In genomic region chr5:125189451-125190051, GRCh38 we compare ENCODE assay signal across 2 cellular contexts.
TF ChIP-seq lines count a peak whose summit lies in the region.

No MANE protein-coding gene starts in this region.

TF ChIP-seq in GM23338, 12 proteins besides CTCF, POLR2A, EP300 and RAD21:
- no peak for TF ChIP-seq CREB1 (CRISPR knock-in tag; IDR thresholded peaks at IDR 0.05; ENCODE audit: low read depth)
- no peak for TF ChIP-seq JUNB (IDR thresholded peaks at IDR 0.05; ENCODE audit: unreplicated experiment)
- TF ChIP-seq ZNF114 (CRISPR knock-in tag; IDR thresholded peaks at IDR 0.05), result no peak
- TF ChIP-seq, protein P1, sequence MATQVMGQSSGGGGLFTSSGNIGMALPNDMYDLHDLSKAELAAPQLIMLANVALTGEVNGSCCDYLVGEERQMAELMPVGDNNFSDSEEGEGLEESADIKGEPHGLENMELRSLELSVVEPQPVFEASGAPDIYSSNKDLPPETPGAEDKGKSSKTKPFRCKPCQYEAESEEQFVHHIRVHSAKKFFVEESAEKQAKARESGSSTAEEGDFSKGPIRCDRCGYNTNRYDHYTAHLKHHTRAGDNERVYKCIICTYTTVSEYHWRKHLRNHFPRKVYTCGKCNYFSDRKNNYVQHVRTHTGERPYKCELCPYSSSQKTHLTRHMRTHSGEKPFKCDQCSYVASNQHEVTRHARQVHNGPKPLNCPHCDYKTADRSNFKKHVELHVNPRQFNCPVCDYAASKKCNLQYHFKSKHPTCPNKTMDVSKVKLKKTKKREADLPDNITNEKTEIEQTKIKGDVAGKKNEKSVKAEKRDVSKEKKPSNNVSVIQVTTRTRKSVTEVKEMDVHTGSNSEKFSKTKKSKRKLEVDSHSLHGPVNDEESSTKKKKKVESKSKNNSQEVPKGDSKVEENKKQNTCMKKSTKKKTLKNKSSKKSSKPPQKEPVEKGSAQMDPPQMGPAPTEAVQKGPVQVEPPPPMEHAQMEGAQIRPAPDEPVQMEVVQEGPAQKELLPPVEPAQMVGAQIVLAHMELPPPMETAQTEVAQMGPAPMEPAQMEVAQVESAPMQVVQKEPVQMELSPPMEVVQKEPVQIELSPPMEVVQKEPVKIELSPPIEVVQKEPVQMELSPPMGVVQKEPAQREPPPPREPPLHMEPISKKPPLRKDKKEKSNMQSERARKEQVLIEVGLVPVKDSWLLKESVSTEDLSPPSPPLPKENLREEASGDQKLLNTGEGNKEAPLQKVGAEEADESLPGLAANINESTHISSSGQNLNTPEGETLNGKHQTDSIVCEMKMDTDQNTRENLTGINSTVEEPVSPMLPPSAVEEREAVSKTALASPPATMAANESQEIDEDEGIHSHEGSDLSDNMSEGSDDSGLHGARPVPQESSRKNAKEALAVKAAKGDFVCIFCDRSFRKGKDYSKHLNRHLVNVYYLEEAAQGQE (IDR thresholded peaks at IDR 0.05; ENCODE audit: unreplicated experiment), result no peak
- no peak for TF ChIP-seq POLR2AphosphoS5 (IDR thresholded peaks at IDR 0.05; ENCODE audit: low read depth)
- no peak for TF ChIP-seq NANOG (IDR thresholded peaks at IDR 0.05; ENCODE audit: borderline replicate concordance)
- no peak for TF ChIP-seq ZNF462 (CRISPR knock-in tag; IDR thresholded peaks at IDR 0.05)
- TF ChIP-seq, protein P2, sequence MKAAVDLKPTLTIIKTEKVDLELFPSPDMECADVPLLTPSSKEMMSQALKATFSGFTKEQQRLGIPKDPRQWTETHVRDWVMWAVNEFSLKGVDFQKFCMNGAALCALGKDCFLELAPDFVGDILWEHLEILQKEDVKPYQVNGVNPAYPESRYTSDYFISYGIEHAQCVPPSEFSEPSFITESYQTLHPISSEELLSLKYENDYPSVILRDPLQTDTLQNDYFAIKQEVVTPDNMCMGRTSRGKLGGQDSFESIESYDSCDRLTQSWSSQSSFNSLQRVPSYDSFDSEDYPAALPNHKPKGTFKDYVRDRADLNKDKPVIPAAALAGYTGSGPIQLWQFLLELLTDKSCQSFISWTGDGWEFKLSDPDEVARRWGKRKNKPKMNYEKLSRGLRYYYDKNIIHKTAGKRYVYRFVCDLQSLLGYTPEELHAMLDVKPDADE (IDR thresholded peaks at IDR 0.05), result no peak
- no peak for TF ChIP-seq ZNF331 (CRISPR knock-in tag; IDR thresholded peaks at IDR 0.05; ENCODE audit: low read depth)
- TF ChIP-seq EZH2phosphoT487 (IDR thresholded peaks at IDR 0.05; ENCODE audit: unreplicated experiment), result no peak
- no peak for TF ChIP-seq EZH2 (IDR thresholded peaks at IDR 0.05; ENCODE audit: low read depth, unreplicated experiment)
- TF ChIP-seq STAT1 (IDR thresholded peaks at IDR 0.05; ENCODE audit: unreplicated experiment), result no peak

TF ChIP-seq in neural cell, 6 proteins besides CTCF, POLR2A, EP300 and RAD21:
- TF ChIP-seq EZH2 (IDR thresholded peaks at IDR 0.05; ENCODE audit: borderline replicate concordance, insufficient read depth, low read length, poor library complexity, severe bottlenecking) (no peak), TAF1 (IDR thresholded peaks at IDR 0.05; ENCODE audit: low read depth) (no peak), POLR2AphosphoS5 (IDR thresholded peaks at IDR 0.05) (peak; percentile 51), MXI1 (conservative IDR thresholded peaks at IDR 0.05; ENCODE audit: poor library complexity, severe bottlenecking) (no peak)
- TF ChIP-seq, protein P1 (IDR thresholded peaks at IDR 0.05; ENCODE audit: borderline replicate concordance), result no peak
